In the genomic region with DNA sequence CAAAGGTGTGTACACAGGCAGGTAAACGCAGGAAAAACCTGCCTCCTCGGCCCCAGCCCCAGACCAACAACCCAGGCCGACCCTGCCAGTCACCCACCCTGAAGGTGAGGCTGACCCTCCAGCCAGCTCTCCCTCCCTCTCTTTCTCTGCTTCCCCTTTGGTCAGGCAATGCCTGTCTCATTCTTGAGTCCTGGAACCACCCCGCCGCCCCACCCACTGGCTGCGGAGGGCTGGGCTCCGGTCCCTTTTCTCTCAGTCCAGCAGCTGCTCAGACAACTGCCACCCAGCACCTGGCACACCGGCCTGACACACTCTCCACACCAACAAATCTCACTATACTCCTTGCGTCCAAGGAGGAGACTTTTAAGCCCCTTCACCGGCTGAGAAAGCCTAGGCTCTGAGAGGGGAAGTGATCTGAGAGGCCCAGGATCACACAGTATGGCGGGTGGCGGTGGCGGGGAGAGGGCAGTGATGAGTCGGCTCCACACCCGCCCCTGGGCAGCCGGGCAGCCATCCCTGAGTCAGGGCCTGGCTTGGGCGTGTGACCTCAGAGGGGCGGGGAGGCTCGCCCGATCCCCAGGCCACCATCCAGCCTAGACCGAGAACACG, we compare ENCODE assay signal across 8 cellular contexts. TPM values are rescaled to one million over a fixed set of nuclear protein-coding genes. Genes with fewer than 3 reads are reported as not detected.
A peak's percentile ranks its signal among the peaks of the same experiment; 100 is the strongest.
DNase-seq lines count a peak whose midpoint lies in the region; ATAC-seq, FAIRE-seq and TF ChIP-seq lines count a peak whose summit lies in the region.

No MANE protein-coding gene starts in this region.

- H3K36me3 Mint-ChIP-seq in T-helper 17 cell (ENCODE audit: low read depth) (no peaks in the 10 kb centered on the region), brain (peaks cover 9% of the 10 kb centered on the region)

- TF ChIP-seq CTCF in brain (conservative IDR thresholded peaks at IDR 0.05) = no peak

- DNase-seq in A172 (ENCODE audit: low spot score) (peak; percentile 82), GM18507 (ENCODE audit: extremely low spot score, insufficient read length, low read depth) (no peak), T-helper 17 cell (peak in 2 of 3 donors; percentile 32 to 42), sciatic nerve (ENCODE audit: low spot score) (peak; percentile 80), NCI-H2107 (lab: John Stamatoyannopoulos, UW) (no peak)

- no peaks in the 10 kb centered on the region for H3K9me3 ChIP-seq in T-helper 17 cell (ENCODE audit: control insufficient read depth, low read length, poor library complexity, severe bottlenecking)

- no peaks in the 10 kb centered on the region for H3K9me3 Mint-ChIP-seq in brain

- peak overlapping the region; percentile 98 for H3K4me3 Mint-ChIP-seq in T-helper 17 cell
- H3K4me3 Mint-ChIP-seq in brain = peak overlapping the region; percentile 94 to 99 (median 97)

- H3K4me1 Mint-ChIP-seq in T-helper 17 cell = peaks cover 27% of the 10 kb centered on the region
- H3K4me1 Mint-ChIP-seq in brain = peaks cover 35% of the 10 kb centered on the region

- H3K27ac Mint-ChIP-seq in T-helper 17 cell (peak overlapping the region; percentile 93), brain (peak overlapping the region; percentile 92 to 98 (median 94))

- ATAC-seq in T-helper 17 cell = peak; percentile 32
- ATAC-seq in sciatic nerve = peak; percentile 64

- FAIRE-seq in GM18507 (lab: Jason Lieb, UNC) = peak; percentile 76

- no peaks in the 10 kb centered on the region for H3K27me3 Mint-ChIP-seq in T-helper 17 cell
- peaks cover 5% of the 10 kb centered on the region for H3K27me3 Mint-ChIP-seq in brain

- H3K4me3 ChIP-seq in iPS-11a (ENCODE audit: low read depth, low read length) = peak overlapping the region; percentile 72

- intact Hi-C loops in sciatic nerve (cut with DNase I) = no loop called here

- TF ChIP-seq EP300 in Ishikawa (IDR thresholded peaks at IDR 0.05; ENCODE audit: borderline replicate concordance) = no peak

- TF ChIP-seq RAD21 in Ishikawa (IDR thresholded peaks at IDR 0.05; ENCODE audit: low read depth) = no peak

TF ChIP-seq in Ishikawa, 13 proteins besides CTCF, POLR2A, EP300 and RAD21:
- TF ChIP-seq YY1 (IDR thresholded peaks at IDR 0.05; ENCODE audit: low read depth) = peak; percentile 70
- TF ChIP-seq TAF1 (IDR thresholded peaks at IDR 0.05; ENCODE audit: low read depth) = no peak; the same call in 1 of the 2 replicates
- TF ChIP-seq, protein P1, sequence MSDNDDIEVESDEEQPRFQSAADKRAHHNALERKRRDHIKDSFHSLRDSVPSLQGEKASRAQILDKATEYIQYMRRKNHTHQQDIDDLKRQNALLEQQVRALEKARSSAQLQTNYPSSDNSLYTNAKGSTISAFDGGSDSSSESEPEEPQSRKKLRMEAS (IDR thresholded peaks at IDR 0.05) = peak; percentile 24; the same call in 1 of the 2 replicates
- TF ChIP-seq TEAD4 (IDR thresholded peaks at IDR 0.05) = no peak
- TF ChIP-seq, protein P2, sequence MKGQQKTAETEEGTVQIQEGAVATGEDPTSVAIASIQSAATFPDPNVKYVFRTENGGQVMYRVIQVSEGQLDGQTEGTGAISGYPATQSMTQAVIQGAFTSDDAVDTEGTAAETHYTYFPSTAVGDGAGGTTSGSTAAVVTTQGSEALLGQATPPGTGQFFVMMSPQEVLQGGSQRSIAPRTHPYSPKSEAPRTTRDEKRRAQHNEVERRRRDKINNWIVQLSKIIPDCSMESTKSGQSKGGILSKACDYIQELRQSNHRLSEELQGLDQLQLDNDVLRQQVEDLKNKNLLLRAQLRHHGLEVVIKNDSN (IDR thresholded peaks at IDR 0.05) = no peak
- TF ChIP-seq TCF12 (IDR thresholded peaks at IDR 0.05; ENCODE audit: low read depth) = peak; percentile 15; the same call in 1 of the 2 replicates
- TF ChIP-seq FOXM1 (IDR thresholded peaks at IDR 0.05; ENCODE audit: borderline replicate concordance, low read depth) = no peak

RNA-seq across cellular contexts. Expression of a gene that starts 0.7 kb away (rescaled TPM):
- 369 and 474 TPM in 2 replicates for total RNA-seq in A172 (2014; rRNA removed; shearing (Covaris generic))
- total RNA-seq in T-helper 17 cell = 100 to 1,000 TPM; 276 to 284 TPM
- 129 TPM for polyA plus RNA-seq in brain (ENCODE audit: insufficient read depth, low read depth, low replicate concordance)
- total RNA-seq in sciatic nerve = 244 TPM

RNA-seq across cellular contexts. Expression of a gene that starts 2.6 kb away (rescaled TPM):
- 19.4 and 27.7 TPM in 2 replicates for total RNA-seq in A172 (2014; rRNA removed; shearing (Covaris generic))
- total RNA-seq in T-helper 17 cell (10 to 100 TPM in 1 of 2 donors, 1 to 10 TPM in 1; 6.1 to 10.2 TPM), sciatic nerve (15.5 TPM)
- polyA plus RNA-seq in brain (ENCODE audit: insufficient read depth, low read depth, low replicate concordance) = 13.5 TPM

RNA-seq across cellular contexts. Expression of a gene that starts 32.4 kb away (rescaled TPM):
- 41.7 and 47.2 TPM in 2 replicates for total RNA-seq in A172 (2014; rRNA removed; shearing (Covaris generic))
- total RNA-seq in T-helper 17 cell (10 to 100 TPM; 14.6 to 16.2 TPM), sciatic nerve (21.4 TPM)
- 71.6 TPM for polyA plus RNA-seq in brain (ENCODE audit: insufficient read depth, low read depth, low replicate concordance)

RNA-seq across cellular contexts. Expression of a gene that starts 56.9 kb away (rescaled TPM):
- total RNA-seq in A172 (2014; rRNA removed; shearing (Covaris generic)) = 39.2 and 52.7 TPM in 2 replicates
- total RNA-seq in T-helper 17 cell (10 to 100 TPM; 31.8 to 38.4 TPM), sciatic nerve (37.0 TPM)
- 31.1 TPM for polyA plus RNA-seq in brain (ENCODE audit: insufficient read depth, low read depth, low replicate concordance)

RNA-seq across cellular contexts. Expression of a gene that starts 57.2 kb away (rescaled TPM):
- 10.4 and 11.9 TPM in 2 replicates for total RNA-seq in A172 (2014; rRNA removed; shearing (Covaris generic))
- total RNA-seq in T-helper 17 cell (10 to 100 TPM; 37.9 to 51.6 TPM), sciatic nerve (13.4 TPM)
- polyA plus RNA-seq in brain (ENCODE audit: insufficient read depth, low read depth, low replicate concordance) = 10.3 TPM

Comparison
In these comparisons a context has a peak if more than half of its experiments do, and no peak if none do; other contexts are left out.
1. DNase-seq: peak in A172 (single experiment), T-helper 17 cell (2 of 3) and sciatic nerve (single experiment); none in GM18507 (single experiment) and NCI-H2107 (single experiment).